Comparison of ENCODE assay signal across 36 cellular contexts in the genomic region with DNA sequence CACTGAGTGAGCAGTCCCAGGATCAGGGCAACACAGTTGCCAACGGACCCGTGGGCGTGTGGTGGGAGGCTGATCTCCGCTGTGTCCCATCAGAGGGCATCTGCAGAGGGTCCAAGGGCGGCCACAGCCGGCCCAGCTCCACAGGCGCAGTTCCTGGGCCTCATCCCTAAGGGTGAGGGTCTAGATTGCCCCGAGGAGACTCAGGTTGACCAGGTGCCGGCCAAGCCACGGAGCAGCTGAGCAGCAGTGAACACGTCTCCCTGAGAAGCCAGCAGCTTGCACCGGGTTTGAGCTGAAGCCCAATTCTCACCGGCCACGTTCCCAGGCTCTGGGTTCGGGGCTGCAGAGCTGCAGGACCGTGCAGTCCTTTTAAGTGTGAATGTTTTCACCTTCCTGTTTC. TPM values are rescaled to one million over a fixed set of nuclear protein-coding genes. Genes with fewer than 3 reads are reported as not detected.
"Had no signal": no experiment of that assay in that cellular context is flagged by ENCODE, and none has a peak within 500 bp of the region (broad histone marks: within the 10 kb centered on the region; RNA-seq: fewer than 3 reads in every experiment).

No MANE protein-coding gene starts in this region.

- H3K4me3 ChIP-seq: adrenal gland, ascending aorta, body of pancreas, breast epithelium, cardiac muscle cell had no signal

- H3K27ac ChIP-seq: adrenal gland, ascending aorta, body of pancreas, brain microvascular endothelial cell, breast epithelium, cardiac muscle cell had no signal

- DNase-seq: activated effector memory CD4-positive, alpha-beta T cell treated with anti-CD3 and anti-CD28 coated beads, Interleukin-2, amount 50 U/mL, for 16 hours; activated effector memory CD4-positive, alpha-beta T cell treated with Interleukin-2 at 50 U/mL for 16 hours; activated gamma-delta T cell; activated gamma-delta T cell treated with Interleukin-2 at 50 U/mL for 16 hours; activated naive CD4-positive, alpha-beta T cell; activated naive CD4-positive, alpha-beta T cell treated with anti-CD3 and anti-CD28 coated beads for 36 hours; activated naive CD4-positive, alpha-beta T cell treated with anti-CD3 and anti-CD28 coated beads, Interleukin-2, amount 10 ng/mL, durations not matched to agents 7 days and 5 days; activated naive CD4-positive, alpha-beta T cell treated with anti-CD3 and anti-CD28 coated beads, Interleukin-2, amount 50 U/mL, for 16 hours; activated naive CD4-positive, alpha-beta T cell treated with Interleukin-2 at 50 U/mL for 16 hours; activated naive CD8-positive, alpha-beta T cell treated with anti-CD3 and anti-CD28 coated beads for 36 hours; activated naive CD8-positive, alpha-beta T cell treated with anti-CD3 and anti-CD28 coated beads, Interleukin-2, amount 10 ng/mL, durations not matched to agents 7 days and 5 days; activated naive CD8-positive, alpha-beta T cell treated with anti-CD3 and anti-CD28 coated beads, Interleukin-2, amount 50 U/mL, for 24 hours; activated T-cell treated with anti-CD3 and anti-CD28 coated beads, Interleukin-2, amount 50 U/mL, for 24 hours; activated T-cell treated with anti-CD3 and anti-CD28 coated beads, Interleukin-2, amount 50 U/mL, for 4 hours; activated T-cell treated with anti-CD3 and anti-CD28 coated beads, Interleukin-2, amount 50 U/mL, for 48 hours; activated T-cell treated with anti-CD3 and anti-CD28 coated beads, Interleukin-2, amount 50 U/mL, for 72 hours; adrenal gland; amniotic stem cell; amygdala; anterior cingulate cortex; aorta; body of pancreas; brain microvascular endothelial cell; caudate nucleus; central memory CD4-positive, alpha-beta T cell; cerebellar nuclear complex had no signal

- H3K27me3 ChIP-seq: ascending aorta, body of pancreas, brain microvascular endothelial cell had no signal

- H3K9me3 ChIP-seq: adrenal gland, ascending aorta, body of pancreas, breast epithelium had no signal

- H3K4me1 ChIP-seq: adrenal gland, ascending aorta, breast epithelium had no signal

- ATAC-seq: activated naive CD4-positive, alpha-beta T cell treated with anti-CD3 and anti-CD28 coated beads, Interleukin-2, amount 50 U/mL, for 72 hours; activated naive CD8-positive, alpha-beta T cell treated with anti-CD3 and anti-CD28 coated beads, Interleukin-2, amount 50 U/mL, for 24 hours; activated T-cell treated with anti-CD3 and anti-CD28 coated beads, Interleukin-2, amount 50 U/mL, for 4 hours; activated T-cell treated with anti-CD3 and anti-CD28 coated beads, Interleukin-2, amount 50 U/mL, for 72 hours; activated T-helper 17 cell treated with anti-CD3 and anti-CD28 coated beads, Interleukin-2, amount 50 U/mL, for 72 hours; body of pancreas had no signal

- H3K36me3 ChIP-seq: adrenal gland, ascending aorta, brain microvascular endothelial cell, breast epithelium, cardiac muscle cell had no signal

RNA-seq across cellular contexts. Expression of a gene that starts 58.8 kb away (rescaled TPM):
- total RNA-seq: activated naive CD4-positive, alpha-beta T cell treated with anti-CD3 and anti-CD28 coated beads for 36 hours; activated naive CD4-positive, alpha-beta T cell treated with anti-CD3 and anti-CD28 coated beads, Interleukin-2, amount 50 U/mL, for 72 hours; activated naive CD8-positive, alpha-beta T cell treated with anti-CD3 and anti-CD28 coated beads for 36 hours; activated naive CD8-positive, alpha-beta T cell treated with anti-CD3 and anti-CD28 coated beads, Interleukin-2, amount 10 ng/mL, durations not matched to agents 7 days and 5 days; activated T-cell treated with anti-CD3 and anti-CD28 coated beads, Interleukin-2, amount 50 U/mL, for 4 hours; activated T-cell treated with anti-CD3 and anti-CD28 coated beads, Interleukin-2, amount 50 U/mL, for 72 hours; activated T-helper 1 cell treated with anti-CD3 and anti-CD28 coated beads, Interleukin-12 subunit alpha, Interleukin-12 subunit beta, Interleukin-2, Interleukin-4 antibody, amounts not matched to agents 30 ng/mL and 10 ng/mL and 1 ng/mL, durations not matched to agents 14 hours and 24 hours and 36 hours; activated T-helper 17 cell treated with anti-CD3 and anti-CD28 coated beads, Interleukin-2, amount 50 U/mL, for 72 hours; activated T-helper 2 cell treated with anti-CD3 and anti-CD28 coated beads, Interferon-gamma antibody, Interleukin-2, Interleukin-4, amounts not matched to agents 10 μg/mL and 5 μg/mL and 100 μg/mL, durations not matched to agents 14 hours and 24 hours and 36 hours; aorta; ascending aorta; astrocyte; bronchial epithelial cell; chondrocyte had no signal
